ENCODE assay signal across 10 cellular contexts in the genomic region with DNA sequence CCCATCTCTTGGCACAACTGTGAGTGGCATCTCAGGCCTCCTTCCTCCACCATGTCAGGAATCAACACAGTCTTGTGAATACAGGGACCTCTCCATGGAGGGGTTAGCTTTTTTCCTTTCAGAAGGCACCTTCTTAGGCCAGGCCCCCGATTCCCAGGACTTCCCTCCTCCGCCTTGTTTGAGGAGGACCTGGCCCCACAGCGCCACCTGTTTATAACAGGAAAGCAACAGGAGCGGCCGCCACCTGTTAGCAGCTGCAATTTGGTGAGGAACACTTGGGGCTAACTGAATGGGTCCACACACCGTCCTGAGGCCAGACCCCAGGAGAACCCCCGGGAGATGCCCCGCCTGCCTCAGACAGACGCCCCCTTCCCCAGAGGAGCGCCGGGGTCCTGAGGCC. TPM values are rescaled to one million over a fixed set of nuclear protein-coding genes. Genes with fewer than 3 reads are reported as not detected.
DNase-seq lines count a peak whose midpoint lies in the region; ATAC-seq and TF ChIP-seq lines count a peak whose summit lies in the region.
"Had no signal": no experiment of that assay in that cellular context is flagged by ENCODE, and none has a peak within 500 bp of the region (broad histone marks: within the 10 kb centered on the region; RNA-seq: fewer than 3 reads in every experiment).

No MANE protein-coding gene starts in this region.

- no peak for TF ChIP-seq EP300 in gastroesophageal sphincter (IDR thresholded peaks at IDR 0.05)

- no CpG with 5 or more reads among the region's 11 CpGs for WGBS in gastroesophageal sphincter (ENCODE audit: low coverage in 1 of 2), 2 donors

- H3K4me3 ChIP-seq in retinal pigment epithelial cell (ENCODE audit: low read length) = no peak overlapping the region
- H3K4me3 ChIP-seq in gastroesophageal sphincter = no peak overlapping the region

- no peak for TF ChIP-seq POLR2A in gastroesophageal sphincter (IDR thresholded peaks at IDR 0.05)

- no peaks in the 10 kb centered on the region for H3K36me3 ChIP-seq in gastroesophageal sphincter

- DNase-seq in NCI-H82 (lab: John Stamatoyannopoulos, UW) = peak; percentile 46
- no peak for DNase-seq in NCI-H82 treated with DMSO at 0.1 percent for 48 hours (lab: John Stamatoyannopoulos, UW; ENCODE audit: unreplicated experiment)
- peak; percentile 57 for DNase-seq in RPMI8226
- DNase-seq in retinal pigment epithelial cell (ENCODE audit: low read depth) = no peak
- DNase-seq in epidermal melanocyte (ENCODE audit: insufficient read length, low spot score) = no peak
- DNase-seq: activated T-cell treated with anti-CD3 and anti-CD28 coated beads, Interleukin-2, amount 50 U/mL, for 24 hours; kidney glomerular epithelial cell; stimulated activated naive CD4-positive, alpha-beta T cell treated with Interleukin-2 at 50 U/mL for 16 hours had no signal

- peaks cover 36% of the 10 kb centered on the region for H3K27me3 ChIP-seq in gastroesophageal sphincter

- H3K4me1 ChIP-seq in gastroesophageal sphincter = no peaks in the 10 kb centered on the region

- ATAC-seq in gastroesophageal sphincter = no peak

- TF ChIP-seq CTCF in retinal pigment epithelial cell (conservative IDR thresholded peaks at IDR 0.05; ENCODE audit: low read depth, low read length) = peak; percentile 23
- TF ChIP-seq CTCF in gastroesophageal sphincter (IDR thresholded peaks at IDR 0.05) = no peak

- no peak overlapping the region for H3K27ac ChIP-seq in gastroesophageal sphincter

- peaks cover 0 to 15% (median 0%) of the 10 kb centered on the region in 3 donors for H3K9me3 ChIP-seq in gastroesophageal sphincter

RNA-seq across cellular contexts. Expression of gene PKP3, which starts 3.8 kb away (rescaled TPM):
- 10 to 100 TPM in 1 of 4 donors, 1 to 10 TPM in 2, under 1 TPM in 1; 0.67 to 14.3 (median 2.3) TPM for total RNA-seq in gastroesophageal sphincter

RNA-seq across cellular contexts. Expression of gene B4GALNT4, which starts 20.9 kb away (rescaled TPM):
- 10 to 100 TPM in 1 of 4 donors, 1 to 10 TPM in 3; 3.2 to 10.6 (median 4.8) TPM for total RNA-seq in gastroesophageal sphincter

RNA-seq across cellular contexts. Expression of gene SIGIRR, which starts 24.6 kb away (rescaled TPM):
- 10 to 100 TPM; 37.4 to 49.5 (median 44.8) TPM for total RNA-seq in gastroesophageal sphincter

RNA-seq across cellular contexts. Expression of gene ANO9, which starts 51.6 kb away (rescaled TPM):
- total RNA-seq in gastroesophageal sphincter = under 1 TPM in 3 of 4 donors, not detected in 1; 0.22 to 0.94 (median 0.47) TPM
- total RNA-seq: H4 had no signal

RNA-seq across cellular contexts. Expression of gene PTDSS2, which starts 59.9 kb away (rescaled TPM):
- 10 to 100 TPM; 23.4 to 55.9 (median 43.1) TPM for total RNA-seq in gastroesophageal sphincter

Comparison
In these comparisons a context has a peak if more than half of its experiments do, and no peak if none do; other contexts are left out.
1. DNase-seq: peak in NCI-H82 (single experiment) and RPMI8226 (single experiment); none in NCI-H82 treated with DMSO at 0.1 percent for 48 hours (single experiment), retinal pigment epithelial cell (single experiment) and epidermal melanocyte (single experiment).